8 cellular contexts compared by ENCODE assay signal in genomic region chr9:96619491-96620154, GRCh38. TPM values are rescaled to one million over a fixed set of nuclear protein-coding genes. Genes with fewer than 3 reads are reported as not detected.
DNase-seq lines count a peak whose midpoint lies in the region; ATAC-seq, FAIRE-seq and TF ChIP-seq lines count a peak whose summit lies in the region.

TSS of gene CDC14B (minus strand) at chr9:96619843. CDS start at chr9:96619378, 465 bp downstream.

- intact Hi-C loops in IMR-90 (cut with micrococcal nuclease): loop anchor here (1.0 kb wide), 1 partner anchor 201 kb away; the partner anchor contains the start of gene ZNF367

- peak within 1 kb of the TSS; percentile 60 for H2AK9ac ChIP-seq in IMR-90 (replicated peaks; ENCODE audit: low read depth, low read length, poor library complexity)

- peak; percentile 53 for DNase-seq in GM12891 (ENCODE audit: insufficient read length, low spot score)
- peak; percentile 90 for DNase-seq in IMR-90
- peak; percentile 79 for DNase-seq in SHP77 treated with DMSO at 0.1 percent for 48 hours (lab: John Stamatoyannopoulos, UW)
- peak; percentile 20 for DNase-seq in activated gamma-delta T cell treated with anti-CD3 and anti-CD28 coated beads, Interleukin-2, amount 50 U/mL, for 16 hours (ENCODE audit: low read depth)
- DNase-seq in foreskin fibroblast: peak; percentile 78 to 92
- peak; percentile 75 for DNase-seq in natural killer cell treated with Interleukin-12 subunit alpha and Interleukin-12 subunit beta and Interleukin-15 and Interleukin-18, amount 100 ng/mL, for 72 hours (ENCODE audit: low spot score)
- DNase-seq in stimulated activated naive B cell treated with anti-CD40 and anti-IgM and Interleukin-4, amounts not matched to agents 10 μg/mL and 1 μg/mL and 100 μg/mL, for 72 hours: peak; percentile 65
- no peak for DNase-seq in NAMALWA (ENCODE audit: low spot score)

- no peaks in the 10 kb centered on the region for H3K27me3 ChIP-seq in IMR-90 (ENCODE audit: control insufficient read depth, insufficient read depth, low read length)

- TF ChIP-seq RAD21 in IMR-90 (IDR thresholded peaks at IDR 0.05; ENCODE audit: low read length): peak; percentile 42

- BruUV-seq in IMR-90 (replicated peaks; lab: Mats Ljungman, UMichigan): no TSS peak

- CTCF ChIA-PET in IMR-90 (lab: Yijun Ruan, JAX): interaction anchor here (0.7 kb wide), 1 partner anchor 11 kb away, joined by 3 read pairs; no protein-coding TSS in a partner anchor

- H3K27ac Mint-ChIP-seq in natural killer cell treated with Interleukin-12 subunit alpha and Interleukin-12 subunit beta and Interleukin-15 and Interleukin-18, amount 100 ng/mL, for 72 hours: no peak within 1 kb of the TSS
- peak within 1 kb of the TSS; percentile 31 for H3K27ac Mint-ChIP-seq in stimulated activated naive B cell treated with anti-CD40 and anti-IgM and Interleukin-4, amounts not matched to agents 10 μg/mL and 1 μg/mL and 100 μg/mL, for 72 hours

- no peak within 1 kb of the TSS for H3K14ac ChIP-seq in IMR-90 (replicated peaks; ENCODE audit: low read depth, low read length)

- peak within 1 kb of the TSS; percentile 62; the same call in 1 of the 3 replicates for H2BK15ac ChIP-seq in IMR-90 (ENCODE audit: low read depth, low read length)

- TF ChIP-seq POLR2A in GM12891 (IDR thresholded peaks at IDR 0.05; ENCODE audit: low read depth, low read length): no peak
- TF ChIP-seq POLR2A in IMR-90 (IDR thresholded peaks at IDR 0.05; ENCODE audit: low read depth, low read length): no peak

- H2BK5ac ChIP-seq in IMR-90 (ENCODE audit: low read depth, low read length, poor library complexity, severe bottlenecking): no peak within 1 kb of the TSS

- H3K56ac ChIP-seq in IMR-90 (ENCODE audit: extremely low read depth, insufficient read depth, low read length): peak within 1 kb of the TSS; percentile 38

- dilution Hi-C loops in IMR-90 (cut with HindIII; ENCODE audit: low sequenced_read_pairs, unreplicated experiment): no loop called here

- H4K91ac ChIP-seq in IMR-90 (ENCODE audit: insufficient read depth, low read depth, low read length): peak within 1 kb of the TSS; percentile 14; the same call in 1 of the 2 replicates

- H3K9me3 ChIP-seq in IMR-90 (ENCODE audit: control insufficient read depth, insufficient read depth, low read length): no peaks in the 10 kb centered on the region

- no peak within 1 kb of the TSS for H4K5ac ChIP-seq in IMR-90 (ENCODE audit: low read depth, low read length)

- H3K18ac ChIP-seq in IMR-90 (ENCODE audit: low read depth, low read length): no peak within 1 kb of the TSS

- H3K36me3 ChIP-seq in IMR-90 (ENCODE audit: control insufficient read depth, insufficient read depth, low read length): no peaks in the 10 kb centered on the region

- no peak within 1 kb of the TSS; the same call in 1 of the 2 replicates for H2BK20ac ChIP-seq in IMR-90 (ENCODE audit: low read depth, low read length)

- no peak within 1 kb of the TSS; the same call in 1 of the 2 replicates for H2AK5ac ChIP-seq in IMR-90 (ENCODE audit: low read depth, low read length)

- H4K8ac ChIP-seq in IMR-90 (ENCODE audit: low read depth in 2 of 2, low read length in 2 of 2): peak within 1 kb of the TSS; percentile 46 to 83

- FAIRE-seq in GM12891 (lab: Jason Lieb, UNC): no peak

- no peaks in the 10 kb centered on the region for H3K36me3 Mint-ChIP-seq in natural killer cell treated with Interleukin-12 subunit alpha and Interleukin-12 subunit beta and Interleukin-15 and Interleukin-18, amount 100 ng/mL, for 72 hours
- H3K36me3 Mint-ChIP-seq in stimulated activated naive B cell treated with anti-CD40 and anti-IgM and Interleukin-4, amounts not matched to agents 10 μg/mL and 1 μg/mL and 100 μg/mL, for 72 hours: no peaks in the 10 kb centered on the region

- TF ChIP-seq CTCF in IMR-90 (conservative IDR thresholded peaks at IDR 0.05; ENCODE audit: low read depth, low read length) (peak; percentile 46), foreskin fibroblast (IDR thresholded peaks at IDR 0.05; ENCODE audit: low read depth, low read length) (no peak)

- H2AFZ ChIP-seq in IMR-90 (replicated peaks; ENCODE audit: low read length, poor library complexity): peak within 1 kb of the TSS; percentile 97

- peak within 1 kb of the TSS; percentile 49 for H3K4ac ChIP-seq in IMR-90 (ENCODE audit: low read depth, low read length)

- H2BK120ac ChIP-seq in IMR-90 (ENCODE audit: low read depth, low read length): peak within 1 kb of the TSS; percentile 44

- ATAC-seq in IMR-90 (ENCODE audit: low read depth): peak; percentile 92
- ATAC-seq in natural killer cell treated with Interleukin-12 subunit alpha and Interleukin-12 subunit beta and Interleukin-15 and Interleukin-18, amount 100 ng/mL, for 72 hours: peak; percentile 88 to 89
- ATAC-seq in stimulated activated naive B cell treated with anti-CD40 and anti-IgM and Interleukin-4, amounts not matched to agents 10 μg/mL and 1 μg/mL and 100 μg/mL, for 72 hours (replicated peaks): peak; percentile 79 to 82

- H3K23ac ChIP-seq in IMR-90 (ENCODE audit: low read depth, low read length): no peak within 1 kb of the TSS

- peaks cover 10 to 28% of the 10 kb centered on the region in 2 experiments for H3K79me1 ChIP-seq in IMR-90 (ENCODE audit: low read depth in 1 of 2, low read length in 2 of 2)

- POLR2A ChIA-PET in IMR-90 (lab: Charles Lee; ENCODE audit: unreplicated experiment): no interaction called here

- H3K4me3 ChIP-seq in IMR-90 (ENCODE audit: insufficient read depth, low read depth, low read length) (peak within 1 kb of the TSS; percentile 88), foreskin fibroblast (ENCODE audit: low read depth in 1 of 2, low read length in 2 of 2) (peak within 1 kb of the TSS; percentile 71 to 72)

- H3K27ac ChIP-seq in IMR-90 (ENCODE audit: insufficient read depth, low read length): peak within 1 kb of the TSS; percentile 12; the same call in 1 of the 2 replicates

- peak within 1 kb of the TSS; percentile 49 for H3K9ac ChIP-seq in IMR-90 (ENCODE audit: low read depth, low read length)

- 1% methylated on average over 47 of the region's 66 CpGs; no CpG with 5 or more reads in 1 of the 2 experiments for WGBS in IMR-90 (ENCODE audit: extremely low coverage in 2 of 2, insufficient read length in 1 of 2), 2 experiments

- H3K4me1 ChIP-seq in IMR-90 (ENCODE audit: control insufficient read depth, insufficient read depth, low read length): peaks cover 3% of the 10 kb centered on the region; the same call in 1 of the 2 replicates

- peaks cover 8% of the 10 kb centered on the region; the same call in 1 of the 2 replicates for H4K20me1 ChIP-seq in IMR-90 (ENCODE audit: insufficient read depth, low read length)

- peaks cover 5% of the 10 kb centered on the region; the same call in 1 of the 2 replicates for H3K9me1 ChIP-seq in IMR-90 (ENCODE audit: insufficient read depth, low read length)

- peak within 1 kb of the TSS; percentile 83 for H3K4me2 ChIP-seq in IMR-90 (ENCODE audit: low read depth, low read length)

- H3K4me3 Mint-ChIP-seq in natural killer cell treated with Interleukin-12 subunit alpha and Interleukin-12 subunit beta and Interleukin-15 and Interleukin-18, amount 100 ng/mL, for 72 hours: peak within 1 kb of the TSS; percentile 59
- H3K4me3 Mint-ChIP-seq in stimulated activated naive B cell treated with anti-CD40 and anti-IgM and Interleukin-4, amounts not matched to agents 10 μg/mL and 1 μg/mL and 100 μg/mL, for 72 hours: peak within 1 kb of the TSS; percentile 74 to 77

- H3K4me1 Mint-ChIP-seq in natural killer cell treated with Interleukin-12 subunit alpha and Interleukin-12 subunit beta and Interleukin-15 and Interleukin-18, amount 100 ng/mL, for 72 hours (ENCODE audit: low read depth in 2 of 2): peaks cover 0 to 5% of the 10 kb centered on the region in 2 donors
- H3K4me1 Mint-ChIP-seq in stimulated activated naive B cell treated with anti-CD40 and anti-IgM and Interleukin-4, amounts not matched to agents 10 μg/mL and 1 μg/mL and 100 μg/mL, for 72 hours: peaks cover 3 to 6% of the 10 kb centered on the region in 2 donors

- peaks cover 33 to 41% of the 10 kb centered on the region in 2 donors for H3K27me3 Mint-ChIP-seq in natural killer cell treated with Interleukin-12 subunit alpha and Interleukin-12 subunit beta and Interleukin-15 and Interleukin-18, amount 100 ng/mL, for 72 hours
- peaks cover 36 to 65% of the 10 kb centered on the region in 2 donors for H3K27me3 Mint-ChIP-seq in stimulated activated naive B cell treated with anti-CD40 and anti-IgM and Interleukin-4, amounts not matched to agents 10 μg/mL and 1 μg/mL and 100 μg/mL, for 72 hours

- H3K9me3 Mint-ChIP-seq in natural killer cell treated with Interleukin-12 subunit alpha and Interleukin-12 subunit beta and Interleukin-15 and Interleukin-18, amount 100 ng/mL, for 72 hours: no peaks in the 10 kb centered on the region
- no peaks in the 10 kb centered on the region for H3K9me3 Mint-ChIP-seq in stimulated activated naive B cell treated with anti-CD40 and anti-IgM and Interleukin-4, amounts not matched to agents 10 μg/mL and 1 μg/mL and 100 μg/mL, for 72 hours

- in situ Hi-C loops in IMR-90 (cut with MboI; ENCODE audit: low sequenced_read_pairs): no loop called here

TF ChIP-seq in GM12891, 5 proteins besides CTCF, POLR2A, EP300 and RAD21:
- TF ChIP-seq POU2F2 (IDR thresholded peaks at IDR 0.05; ENCODE audit: low read depth, low read length) (no peak), PAX5 (IDR thresholded peaks at IDR 0.05; ENCODE audit: insufficient read depth, low read length, severe bottlenecking) (no peak), POLR2AphosphoS5 (IDR thresholded peaks at IDR 0.05; ENCODE audit: low read depth, low read length) (no peak), TAF1 (IDR thresholded peaks at IDR 0.05; ENCODE audit: low read depth, low read length) (no peak)

TF ChIP-seq in IMR-90, 13 proteins besides CTCF, POLR2A, EP300 and RAD21 (continues in another document):
- TF ChIP-seq USF2 (IDR thresholded peaks at IDR 0.05; ENCODE audit: low read depth, low read length): no peak

RNA-seq across cellular contexts. Expression of gene CDC14B, which starts in this region (rescaled TPM):
- 0.19 TPM for polyA plus RNA-seq in GM12891 (2012; ENCODE audit: low read depth, missing spikeins)
- total RNA-seq in IMR-90 (2012; rRNA removed): 24.7 and 26.3 TPM in 2 replicates
- 8.6 and 9.7 TPM in 2 replicates for polyA plus RNA-seq in IMR-90 (2012; rRNA removed)
- polyA plus RNA-seq in IMR-90 (2012; cell fraction: cytosol; rRNA removed): 3.8 and 5.8 TPM in 2 replicates
- 5.9 and 22.5 TPM in 2 replicates for polyA plus RNA-seq in IMR-90 (2012; cell fraction: nucleus; rRNA removed; ENCODE audit: low replicate concordance)
- 1 to 10 TPM in 1 of 2 donors, under 1 TPM in 1; 0.45 to 3.1 TPM for total RNA-seq in natural killer cell treated with Interleukin-12 subunit alpha and Interleukin-12 subunit beta and Interleukin-15 and Interleukin-18, amount 100 ng/mL, for 72 hours
